In genomic region chr12:122392411-122392810, GRCh38 we compare ENCODE assay signal across 17 cellular contexts.
"Had no signal": no experiment of that assay in that cellular context is flagged by ENCODE, and none has a peak within 500 bp of the region (broad histone marks: within the 10 kb centered on the region; RNA-seq: fewer than 3 reads in every experiment).

No MANE protein-coding gene starts in this region.

- H3K4me3 Mint-ChIP-seq: dendritic cell treated with granulocyte-macrophage colony-stimulating factor and Interleukin-4, amounts not matched to agents 40 ng/mL and 50 ng/mL, for 4 days; effector memory CD8-positive, alpha-beta T cell; immature natural killer cell had no signal

- H3K27me3 ChIP-seq: esophagus squamous epithelium, neutrophil, upper lobe of left lung, uterus had no signal

- H3K9me3 ChIP-seq: esophagus squamous epithelium, neutrophil, upper lobe of left lung, uterus had no signal

- H3K9me3 Mint-ChIP-seq: dendritic cell treated with granulocyte-macrophage colony-stimulating factor and Interleukin-4, amounts not matched to agents 40 ng/mL and 50 ng/mL, for 4 days; effector memory CD8-positive, alpha-beta T cell; immature natural killer cell had no signal

- H3K4me3 ChIP-seq: esophagus squamous epithelium, lung, skin epidermis, upper lobe of left lung, uterus had no signal

- H3K27ac ChIP-seq: epithelial cell of prostate, esophagus squamous epithelium, neutrophil, skin epidermis, upper lobe of left lung had no signal

- H3K27me3 Mint-ChIP-seq: dendritic cell treated with granulocyte-macrophage colony-stimulating factor and Interleukin-4, amounts not matched to agents 40 ng/mL and 50 ng/mL, for 4 days; effector memory CD8-positive, alpha-beta T cell had no signal

- ATAC-seq: effector memory CD8-positive, alpha-beta T cell; left cardiac atrium; left ventricle myocardium superior; sciatic nerve had no signal

- H3K36me3 ChIP-seq: upper lobe of left lung, uterus had no signal

- H3K27ac Mint-ChIP-seq: dendritic cell treated with granulocyte-macrophage colony-stimulating factor and Interleukin-4, amounts not matched to agents 40 ng/mL and 50 ng/mL, for 4 days had no signal

- DNase-seq: effector memory CD8-positive, alpha-beta T cell; esophagus squamous epithelium; foreskin fibroblast; immature natural killer cell; left cardiac atrium; left ventricle myocardium superior; mesenchymal stem cell; midbrain; stimulated activated naive CD4-positive, alpha-beta T cell treated with Interleukin-2 at 50 U/mL for 16 hours; upper lobe of left lung; uterus had no signal

- H3K4me1 ChIP-seq: upper lobe of left lung, uterus had no signal
